14 cellular contexts compared by ENCODE assay signal in the genomic region with DNA sequence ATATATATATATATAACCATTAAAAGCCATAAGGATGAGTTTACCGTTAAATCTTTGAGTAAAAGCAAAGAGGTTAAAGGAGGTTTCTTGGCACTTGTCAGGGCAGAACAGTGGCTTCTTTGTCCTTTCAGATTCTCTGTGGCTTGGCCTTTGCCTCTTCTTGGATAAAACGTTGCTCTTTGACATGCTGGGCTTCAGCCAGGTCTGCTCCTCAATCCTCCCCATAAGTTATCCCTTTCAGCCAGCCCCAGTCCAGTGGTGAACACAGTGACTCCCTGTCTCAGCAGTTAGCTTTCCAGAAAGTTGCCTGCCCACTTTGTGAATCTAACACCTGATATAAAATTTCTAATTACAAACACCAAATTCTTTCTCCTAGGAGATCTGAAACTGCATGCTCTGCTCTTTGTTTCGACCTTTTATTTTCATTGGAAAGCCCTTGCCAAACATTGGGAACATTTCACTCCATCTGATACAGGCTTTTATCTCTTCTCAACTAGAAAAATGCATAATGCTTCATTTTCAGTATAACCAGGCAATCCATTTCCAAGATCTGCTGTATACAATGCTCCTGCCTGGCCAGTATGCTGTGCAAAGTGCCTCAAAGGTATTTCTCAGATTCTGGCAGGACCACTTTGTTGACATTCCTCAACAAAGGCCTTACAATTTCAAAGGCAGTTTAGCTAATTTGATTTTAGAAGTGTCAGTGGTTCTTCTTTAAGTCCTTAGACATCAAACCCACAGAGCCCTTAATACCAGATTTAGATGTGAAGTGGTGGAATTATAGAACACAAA. TPM values are rescaled to one million over a fixed set of nuclear protein-coding genes. Genes with fewer than 3 reads are reported as not detected.
DNase-seq lines count a peak whose midpoint lies in the region; ATAC-seq, FAIRE-seq and TF ChIP-seq lines count a peak whose summit lies in the region.
"Had no signal": no experiment of that assay in that cellular context is flagged by ENCODE, and none has a peak within 500 bp of the region (broad histone marks: within the 10 kb centered on the region; RNA-seq: fewer than 3 reads in every experiment).

No MANE protein-coding gene starts in this region.

- POLR2A ChIA-PET in Caco-2 (lab: Charles Lee): no interaction called here

- H3K4me2 ChIP-seq in astrocyte (ENCODE audit: low read length): peak overlapping the region; percentile 18
- H3K4me2 ChIP-seq: smooth muscle cell had no signal

- DNase-seq in astrocyte (ENCODE audit: low read depth) (peak; percentile 28), right cardiac atrium (peak; percentile 75 to 88 (median 82)), pons (ENCODE audit: low spot score) (peak; percentile 84), Caco-2 (no peak)
- no peak for DNase-seq in activated CD4-positive, alpha-beta T cell treated with anti-CD3 and anti-CD28 coated beads, Interleukin-2, amount 50 U/mL, for 1 hour
- DNase-seq: endodermal cell, NCI-H1417, NCI-H526 treated with DMSO at 0.1 percent for 48 hours had no signal

- H3K9me3 ChIP-seq in astrocyte (ENCODE audit: insufficient read depth, low read depth, low read length): no peaks in the 10 kb centered on the region
- no peaks in the 10 kb centered on the region for H3K9me3 ChIP-seq in right cardiac atrium (ENCODE audit: control insufficient read depth, low read length)
- H3K9me3 ChIP-seq in Caco-2: no peaks in the 10 kb centered on the region
- H3K9me3 ChIP-seq: SJSA1 had no signal

- FAIRE-seq in astrocyte (lab: Jason Lieb, UNC): no peak

- no peak for TF ChIP-seq CTCF in astrocyte (IDR thresholded peaks at IDR 0.05; ENCODE audit: insufficient read depth, low read depth, low read length)
- TF ChIP-seq CTCF in Caco-2 (IDR thresholded peaks at IDR 0.05; ENCODE audit: insufficient read depth in 1 of 2, low read depth in 1 of 2, low read length in 1 of 2, severe bottlenecking in 1 of 2, unreplicated experiment in 1 of 2): no peak

- H3K4me3 ChIP-seq in ACC112 (ENCODE audit: low read depth, low read length): no peak overlapping the region
- no peak overlapping the region for H3K4me3 ChIP-seq in astrocyte (ENCODE audit: insufficient read depth, low read depth, low read length)
- H3K4me3 ChIP-seq in right cardiac atrium (ENCODE audit: low read length): no peak overlapping the region
- no peak overlapping the region for H3K4me3 ChIP-seq in Caco-2 (ENCODE audit: low read depth, low read length)
- H3K4me3 ChIP-seq: SJSA1, smooth muscle cell had no signal

- H3K27ac ChIP-seq in ACC112 (ENCODE audit: low read depth, low read length) (peak overlapping the region; percentile 77), astrocyte (ENCODE audit: low read depth, low read length) (no peak overlapping the region), right cardiac atrium (ENCODE audit: low read length) (peak overlapping the region; percentile 80)
- H3K27ac ChIP-seq: SJSA1, VCaP had no signal

- H3K4me1 Mint-ChIP-seq in astrocyte (ENCODE audit: low read depth, unreplicated experiment): peaks cover 23% of the 10 kb centered on the region
- no peaks in the 10 kb centered on the region for H3K4me1 Mint-ChIP-seq in Caco-2 (ENCODE audit: low read depth, unreplicated experiment)
- H3K4me1 Mint-ChIP-seq in activated T-helper 17 cell treated with anti-CD3 and anti-CD28 coated beads, Interleukin-2, amount 50 U/mL, for 72 hours: no peaks in the 10 kb centered on the region

- peak overlapping the region; percentile 42 for H3K4me3 Mint-ChIP-seq in astrocyte (ENCODE audit: unreplicated experiment)
- H3K4me3 Mint-ChIP-seq in Caco-2 (ENCODE audit: unreplicated experiment): no peak overlapping the region
- no peak overlapping the region for H3K4me3 Mint-ChIP-seq in activated T-helper 17 cell treated with anti-CD3 and anti-CD28 coated beads, Interleukin-2, amount 50 U/mL, for 72 hours
- H3K4me3 Mint-ChIP-seq: endodermal cell had no signal

- peaks cover 23% of the 10 kb centered on the region for H3K4me1 ChIP-seq in ACC112 (ENCODE audit: control insufficient read depth, insufficient read depth, low read length, unreplicated experiment)
- H3K4me1 ChIP-seq in astrocyte (ENCODE audit: insufficient read depth, low read length): peaks cover 5% of the 10 kb centered on the region
- peaks cover 6% of the 10 kb centered on the region for H3K4me1 ChIP-seq in right cardiac atrium (ENCODE audit: control insufficient read depth, insufficient read depth, low read length)
- H3K4me1 ChIP-seq in Caco-2: no peaks in the 10 kb centered on the region

- no peak overlapping the region for H3K9ac ChIP-seq in astrocyte (ENCODE audit: low read length)

- H3K27ac Mint-ChIP-seq in astrocyte (ENCODE audit: unreplicated experiment) (no peak overlapping the region), Caco-2 (ENCODE audit: unreplicated experiment) (no peak overlapping the region)
- no peak overlapping the region for H3K27ac Mint-ChIP-seq in activated T-helper 17 cell treated with anti-CD3 and anti-CD28 coated beads, Interleukin-2, amount 50 U/mL, for 72 hours
- H3K27ac Mint-ChIP-seq: endodermal cell had no signal

- H3K27me3 ChIP-seq in ACC112 (ENCODE audit: insufficient read depth, low read length) (no peaks in the 10 kb centered on the region), astrocyte (ENCODE audit: insufficient read depth, low read length) (no peaks in the 10 kb centered on the region), right cardiac atrium (ENCODE audit: control insufficient read depth, insufficient read depth) (no peaks in the 10 kb centered on the region), Caco-2 (replicated peaks; ENCODE audit: control insufficient read depth, insufficient read depth, low read length) (no peaks in the 10 kb centered on the region)
- H3K27me3 ChIP-seq: SJSA1 had no signal

- H3K36me3 Mint-ChIP-seq in astrocyte (ENCODE audit: low read depth, unreplicated experiment) (no peaks in the 10 kb centered on the region), Caco-2 (ENCODE audit: insufficient read depth, unreplicated experiment) (no peaks in the 10 kb centered on the region)
- H3K36me3 Mint-ChIP-seq in activated T-helper 17 cell treated with anti-CD3 and anti-CD28 coated beads, Interleukin-2, amount 50 U/mL, for 72 hours (ENCODE audit: low read depth): no peaks in the 10 kb centered on the region

- H3K36me3 ChIP-seq in ACC112 (ENCODE audit: insufficient read depth, low read length) (no peaks in the 10 kb centered on the region), astrocyte (ENCODE audit: insufficient read depth, low read length) (no peaks in the 10 kb centered on the region), Caco-2 (ENCODE audit: control insufficient read depth, insufficient read depth, low read length) (no peaks in the 10 kb centered on the region)
- H3K36me3 ChIP-seq: SJSA1 had no signal

- no peaks in the 10 kb centered on the region for H4K20me1 ChIP-seq in astrocyte (ENCODE audit: insufficient read depth, low read length)

- ATAC-seq in right cardiac atrium (peak; percentile 88 to 92), GM21825 (IDR thresholded peaks at IDR 0.05; ENCODE audit: unreplicated experiment) (no peak)
- ATAC-seq in activated T-helper 17 cell treated with anti-CD3 and anti-CD28 coated beads, Interleukin-2, amount 50 U/mL, for 72 hours (replicated peaks): no peak

- CTCF ChIA-PET in Caco-2 (lab: Charles Lee): no interaction called here

- BruUV-seq in Caco-2 (replicated peaks; lab: Mats Ljungman, UMichigan): no TSS peak

- intact Hi-C loops in right cardiac atrium (cut with DNase I): no loop called here
- intact Hi-C loops in Caco-2 (cut with micrococcal nuclease; ENCODE audit: unreplicated experiment): no loop called here

- H2AFZ ChIP-seq in ACC112 (ENCODE audit: low read length, unreplicated experiment) (peak overlapping the region; percentile 19), astrocyte (ENCODE audit: low read depth, low read length) (no peak overlapping the region)

- H3K9me3 Mint-ChIP-seq in astrocyte (ENCODE audit: unreplicated experiment) (no peaks in the 10 kb centered on the region), Caco-2 (ENCODE audit: unreplicated experiment) (no peaks in the 10 kb centered on the region)
- H3K9me3 Mint-ChIP-seq in activated T-helper 17 cell treated with anti-CD3 and anti-CD28 coated beads, Interleukin-2, amount 50 U/mL, for 72 hours: no peaks in the 10 kb centered on the region
- H3K9me3 Mint-ChIP-seq: endodermal cell had no signal

- no peaks in the 10 kb centered on the region for H3K79me2 ChIP-seq in ACC112 (ENCODE audit: control insufficient read depth, insufficient read depth, low read length, unreplicated experiment)
- H3K79me2 ChIP-seq in astrocyte (ENCODE audit: insufficient read depth, low read length): no peaks in the 10 kb centered on the region

- WGBS in right cardiac atrium: 26% methylated on average over 3 of the region's 3 CpGs

- no peaks in the 10 kb centered on the region for H3K27me3 Mint-ChIP-seq in astrocyte (ENCODE audit: low read depth, unreplicated experiment)
- H3K27me3 Mint-ChIP-seq in Caco-2 (ENCODE audit: insufficient read depth, unreplicated experiment): peaks cover 3% of the 10 kb centered on the region
- H3K27me3 Mint-ChIP-seq in activated T-helper 17 cell treated with anti-CD3 and anti-CD28 coated beads, Interleukin-2, amount 50 U/mL, for 72 hours: peaks cover 13% of the 10 kb centered on the region

RNA-seq across cellular contexts. Expression of a gene that starts 16.2 kb away (rescaled TPM):
- total RNA-seq in astrocyte: 37.5 and 38.7 TPM in 2 replicates
- total RNA-seq in right cardiac atrium: 10 to 100 TPM; 40.2 to 50.0 (median 49.2) TPM
- 56.2 TPM for polyA plus RNA-seq in right cardiac atrium
- total RNA-seq in Caco-2 (2022): 56.8 and 62.1 TPM in 2 replicates
- total RNA-seq in activated T-helper 17 cell treated with anti-CD3 and anti-CD28 coated beads, Interleukin-2, amount 50 U/mL, for 72 hours: 10 to 100 TPM; 42.0 to 58.9 TPM

Comparison
In these comparisons a context has a peak if more than half of its experiments do, and no peak if none do; other contexts are left out.
1. DNase-seq: peak in astrocyte (single experiment), right cardiac atrium (3 of 3) and pons (single experiment); none in Caco-2 (0 of 2) and activated CD4-positive, alpha-beta T cell treated with anti-CD3 and anti-CD28 coated beads, Interleukin-2, amount 50 U/mL, for 1 hour (single experiment).
2. ATAC-seq: peak in right cardiac atrium (2 of 2); none in GM21825 (single experiment) and activated T-helper 17 cell treated with anti-CD3 and anti-CD28 coated beads, Interleukin-2, amount 50 U/mL, for 72 hours (single experiment).